14 cellular contexts compared by ENCODE assay signal in the genomic region with DNA sequence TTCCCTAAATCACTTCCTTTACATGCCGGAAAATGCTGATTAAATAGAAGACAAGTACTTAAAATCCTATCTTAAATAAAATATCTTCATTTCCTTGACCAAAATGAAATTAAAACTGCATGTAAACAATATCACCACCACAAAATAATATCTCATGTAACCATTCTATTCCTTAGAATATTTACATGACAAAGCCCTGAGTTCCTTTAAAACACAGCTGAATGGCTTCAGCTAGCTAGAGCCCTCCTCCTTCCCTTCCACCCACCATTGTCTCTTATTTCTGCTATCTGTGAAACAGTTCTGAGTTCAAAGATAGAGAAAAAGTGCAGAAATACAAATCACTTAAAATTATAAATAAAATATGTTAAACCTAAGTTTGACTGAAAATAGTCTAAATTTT.
DNase-seq lines count a peak whose midpoint lies in the region; ATAC-seq and TF ChIP-seq lines count a peak whose summit lies in the region.
"Had no signal": no experiment of that assay in that cellular context is flagged by ENCODE, and none has a peak within 500 bp of the region (broad histone marks: within the 10 kb centered on the region; RNA-seq: fewer than 3 reads in every experiment).

No MANE protein-coding gene starts in this region.

- no peaks in the 10 kb centered on the region for H3K27me3 ChIP-seq in CD4-positive, alpha-beta T cell (ENCODE audit: control insufficient read depth, insufficient read depth, low read length)
- H3K27me3 ChIP-seq in adipocyte (replicated peaks; ENCODE audit: control insufficient read depth, insufficient read depth, low read length), result no peaks in the 10 kb centered on the region
- H3K27me3 ChIP-seq in naive thymus-derived CD4-positive, alpha-beta T cell (ENCODE audit: control insufficient read depth in 2 of 2, insufficient read depth in 2 of 2, low read length in 2 of 2), result no peaks in the 10 kb centered on the region
- no peaks in the 10 kb centered on the region for H3K27me3 ChIP-seq in endodermal cell (ENCODE audit: control insufficient read depth, insufficient read depth, low read length, poor library complexity, severe bottlenecking)

- no peaks in the 10 kb centered on the region for H3K9me3 ChIP-seq in CD4-positive, alpha-beta T cell (ENCODE audit: control insufficient read depth, low read length)
- no peaks in the 10 kb centered on the region for H3K9me3 ChIP-seq in adipocyte (ENCODE audit: control insufficient read depth, low read length)
- H3K9me3 ChIP-seq in naive thymus-derived CD4-positive, alpha-beta T cell (ENCODE audit: control insufficient read depth in 2 of 3, low read length in 3 of 3), result no peaks in the 10 kb centered on the region
- H3K9me3 ChIP-seq in endodermal cell (ENCODE audit: control insufficient read depth, low read length), result no peaks in the 10 kb centered on the region

- ATAC-seq in CD4-positive, alpha-beta T cell (ENCODE audit: poor library complexity), result no peak
- no peak for ATAC-seq in naive thymus-derived CD4-positive, alpha-beta T cell
- ATAC-seq: Right ventricle myocardium inferior had no signal

- H3K27ac Mint-ChIP-seq in CD4-positive, alpha-beta T cell, result peak overlapping the region; percentile 94
- peak overlapping the region; percentile 92 for H3K27ac Mint-ChIP-seq in HFFc6
- peak overlapping the region; percentile 91 to 100 (median 98) for H3K27ac Mint-ChIP-seq in naive thymus-derived CD4-positive, alpha-beta T cell
- H3K27ac Mint-ChIP-seq in endodermal cell, result no peak overlapping the region

- intact Hi-C loops in CD4-positive, alpha-beta T cell (cut with DNase I, micrococcal nuclease), result loop anchor here in 1 of 2 experiments (1.0 to 5.0 kb wide), 4 partner anchors 8 to 85 kb away; no protein-coding TSS in a partner anchor
- intact Hi-C loops in naive thymus-derived CD4-positive, alpha-beta T cell (cut with micrococcal nuclease), result loop anchor here (1.0 to 10.0 kb wide), 6 partner anchors 55 to 1223 kb away; a partner anchor contains a TSS

- DNase-seq in CD4-positive, alpha-beta T cell, result no peak
- no peak for DNase-seq in HFFc6
- peak; percentile 15 for DNase-seq in adipocyte (ENCODE audit: low read depth)
- no peak for DNase-seq in naive thymus-derived CD4-positive, alpha-beta T cell
- DNase-seq in DMS79 treated with DMSO at 0.1 percent for 48 hours (lab: John Stamatoyannopoulos, UW), result no peak
- DNase-seq in NCI-H774 (lab: John Stamatoyannopoulos, UW), result no peak
- no peak for DNase-seq in endodermal cell
- no peak for DNase-seq in RWPE1 (ENCODE audit: low spot score)
- DNase-seq: activated CD4-positive, alpha-beta T cell treated with anti-CD3 and anti-CD28 coated beads, Interleukin-2, amount 50 U/mL, for 1 hour; H7; NCI-H1694 treated with DMSO at 0.1 percent for 48 hours; stimulated activated CD4-positive, alpha-beta T cell treated with anti-CD3 and anti-CD28 coated beads, Interleukin-2, amount 100 ng/mL, for 24 hours; trophoblast cell had no signal

- no peaks in the 10 kb centered on the region for H3K27me3 Mint-ChIP-seq in CD4-positive, alpha-beta T cell
- H3K27me3 Mint-ChIP-seq in HFFc6 (ENCODE audit: insufficient read depth), result no peaks in the 10 kb centered on the region
- no peaks in the 10 kb centered on the region for H3K27me3 Mint-ChIP-seq in naive thymus-derived CD4-positive, alpha-beta T cell
- H3K27me3 Mint-ChIP-seq in endodermal cell (ENCODE audit: insufficient read depth), result no peaks in the 10 kb centered on the region

- H3K9me3 Mint-ChIP-seq in CD4-positive, alpha-beta T cell, result no peaks in the 10 kb centered on the region
- H3K9me3 Mint-ChIP-seq in HFFc6, result no peaks in the 10 kb centered on the region
- no peaks in the 10 kb centered on the region for H3K9me3 Mint-ChIP-seq in naive thymus-derived CD4-positive, alpha-beta T cell
- H3K9me3 Mint-ChIP-seq in endodermal cell, result no peaks in the 10 kb centered on the region

- peaks cover 9% of the 10 kb centered on the region for H3K36me3 Mint-ChIP-seq in CD4-positive, alpha-beta T cell (ENCODE audit: low read depth)
- no peaks in the 10 kb centered on the region for H3K36me3 Mint-ChIP-seq in HFFc6 (ENCODE audit: low read depth)
- peaks cover 0 to 6% (median 0%) of the 10 kb centered on the region in 5 donors for H3K36me3 Mint-ChIP-seq in naive thymus-derived CD4-positive, alpha-beta T cell
- no peaks in the 10 kb centered on the region for H3K36me3 Mint-ChIP-seq in endodermal cell (ENCODE audit: low read depth)

- peak overlapping the region; percentile 93 for H3K27ac ChIP-seq in CD4-positive, alpha-beta T cell (ENCODE audit: low read depth, low read length)
- peak overlapping the region; percentile 84 for H3K27ac ChIP-seq in naive thymus-derived CD4-positive, alpha-beta T cell (ENCODE audit: low read depth, low read length)
- H3K27ac ChIP-seq in endodermal cell (ENCODE audit: low read depth, low read length), result no peak overlapping the region
- no peak overlapping the region for H3K27ac ChIP-seq in RWPE1

- H3K4me1 ChIP-seq in adipocyte (ENCODE audit: control insufficient read depth, insufficient read depth, low read length), result peaks cover 56% of the 10 kb centered on the region
- H3K4me1 ChIP-seq in naive thymus-derived CD4-positive, alpha-beta T cell (ENCODE audit: control insufficient read depth in 2 of 2, insufficient read depth in 2 of 2, low read length in 2 of 2), result peaks cover 55 to 62% of the 10 kb centered on the region in 2 donors
- H3K4me1 ChIP-seq in endodermal cell (ENCODE audit: control insufficient read depth, insufficient read depth, low read length), result peaks cover 11% of the 10 kb centered on the region

- TF ChIP-seq CTCF in CD4-positive, alpha-beta T cell (IDR thresholded peaks at IDR 0.05), result no peak
- TF ChIP-seq CTCF in HFFc6 (IDR thresholded peaks at IDR 0.05) (no peak), endodermal cell (conservative IDR thresholded peaks at IDR 0.05) (no peak), RWPE1 (conservative IDR thresholded peaks at IDR 0.05; ENCODE audit: low read depth) (no peak)

- POLR2A ChIA-PET in CD4-positive, alpha-beta T cell (lab: Charles Lee), result interaction anchor here (0.9 to 11.3 kb wide), 23 partner anchors 8 to 110 kb away, joined by 3 to 323 read pairs (median 8); a partner anchor contains a TSS
- POLR2A ChIA-PET in naive thymus-derived CD4-positive, alpha-beta T cell (lab: Charles Lee), result interaction anchor here (0.7 to 10.3 kb wide), 12 partner anchors 9 to 104 kb away, joined by 3 to 200 read pairs (median 12); a partner anchor contains a TSS
- POLR2A ChIA-PET in RWPE1 (lab: Yijun Ruan, JAX; ENCODE audit: low non-redundant PET), result no interaction called here

- 97 to 100% methylated on average over 1 of the region's 1 CpG for WGBS in endodermal cell (ENCODE audit: insufficient coverage in 1 of 2, insufficient read length in 1 of 2), 2 experiments

- H3K9ac ChIP-seq in adipocyte (ENCODE audit: low read length), result peak overlapping the region; percentile 65
- no peak overlapping the region for H3K9ac ChIP-seq in endodermal cell (ENCODE audit: extremely low read depth, low read length, poor library complexity, severe bottlenecking)

- CTCF ChIA-PET in CD4-positive, alpha-beta T cell (lab: Charles Lee), result interaction anchor here (0.7 to 2.7 kb wide), 4 partner anchors 19 to 585 kb away, joined by 3 to 10 read pairs (median 4); no protein-coding TSS in a partner anchor
- CTCF ChIA-PET in naive thymus-derived CD4-positive, alpha-beta T cell (lab: Charles Lee), result no interaction called here
- CTCF ChIA-PET in RWPE1 (lab: Yijun Ruan, JAX), result no interaction called here

- H3K4me3 Mint-ChIP-seq in CD4-positive, alpha-beta T cell, result peak overlapping the region; percentile 91
- peak overlapping the region; percentile 85 for H3K4me3 Mint-ChIP-seq in HFFc6
- peak overlapping the region; percentile 84 to 93 (median 87) for H3K4me3 Mint-ChIP-seq in naive thymus-derived CD4-positive, alpha-beta T cell
- H3K4me3 Mint-ChIP-seq in endodermal cell, result no peak overlapping the region

- H3K4me3 ChIP-seq in adipocyte (ENCODE audit: low read length) (peak overlapping the region; percentile 70), endodermal cell (ENCODE audit: low read length) (no peak overlapping the region)
- peak overlapping the region; percentile 66 for H3K4me3 ChIP-seq in naive thymus-derived CD4-positive, alpha-beta T cell (ENCODE audit: low read length)

- peaks cover 91% of the 10 kb centered on the region for H3K4me1 Mint-ChIP-seq in CD4-positive, alpha-beta T cell (ENCODE audit: low read depth)
- H3K4me1 Mint-ChIP-seq in HFFc6 (ENCODE audit: low read depth), result peaks cover 90% of the 10 kb centered on the region
- H3K4me1 Mint-ChIP-seq in naive thymus-derived CD4-positive, alpha-beta T cell, result peaks cover 49 to 97% (median 84%) of the 10 kb centered on the region in 7 donors
- peaks cover 38% of the 10 kb centered on the region for H3K4me1 Mint-ChIP-seq in endodermal cell

- no peaks in the 10 kb centered on the region for H3K36me3 ChIP-seq in adipocyte (ENCODE audit: control insufficient read depth, insufficient read depth, low read length, severe bottlenecking)
- no peaks in the 10 kb centered on the region for H3K36me3 ChIP-seq in naive thymus-derived CD4-positive, alpha-beta T cell (ENCODE audit: control insufficient read depth in 2 of 3, insufficient read depth in 3 of 3, low read length in 3 of 3)
- H3K36me3 ChIP-seq in endodermal cell (ENCODE audit: control insufficient read depth, insufficient read depth, low read length), result no peaks in the 10 kb centered on the region

Comparison
In these comparisons a context has a peak if more than half of its experiments do, and no peak if none do; other contexts are left out.
1. H3K27ac ChIP-seq: peak in CD4-positive, alpha-beta T cell (single experiment) and naive thymus-derived CD4-positive, alpha-beta T cell (single experiment); none in endodermal cell (single experiment) and RWPE1 (single experiment).